Comparison of ENCODE assay signal across 17 cellular contexts in the genomic region with DNA sequence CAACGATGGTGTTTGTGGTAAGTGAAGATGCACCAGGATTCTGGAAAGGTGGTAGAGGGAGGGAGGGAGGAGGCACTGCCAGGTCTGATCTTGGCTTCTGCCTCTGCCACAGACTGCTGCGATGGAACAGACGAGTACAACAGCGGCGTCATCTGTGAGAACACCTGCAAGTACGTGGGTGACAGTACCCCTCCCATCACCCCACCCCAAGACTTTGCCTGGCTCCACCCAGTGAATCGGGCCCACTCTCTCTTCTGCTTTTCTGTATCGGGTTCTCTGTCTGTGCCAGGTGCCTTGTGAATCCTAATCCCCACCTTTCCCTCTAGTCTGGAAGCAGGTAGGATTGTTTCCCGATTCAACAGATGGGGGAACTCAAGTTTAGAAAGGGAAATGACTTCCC. TPM values are rescaled to one million over a fixed set of nuclear protein-coding genes. Genes with fewer than 3 reads are reported as not detected.
DNase-seq lines count a peak whose midpoint lies in the region; ATAC-seq and TF ChIP-seq lines count a peak whose summit lies in the region.
"Had no signal": no experiment of that assay in that cellular context is flagged by ENCODE, and none has a peak within 500 bp of the region (broad histone marks: within the 10 kb centered on the region; RNA-seq: fewer than 3 reads in every experiment).

No MANE protein-coding gene starts in this region.

- no peak for TF ChIP-seq POLR2A in adrenal gland (IDR thresholded peaks at IDR 0.05)

- H3K4me2 ChIP-seq in GM23338: no peak overlapping the region
- H3K4me2 ChIP-seq: A549, hepatocyte had no signal

- intact Hi-C loops in aorta (cut with DNase I) (loop anchor here (5.0 kb wide), 2 partner anchors 56 to 146 kb away; partner anchors contain the start of gene EPOR (in 1 of the 2)), adrenal gland (cut with DNase I) (no loop called here)

- no peaks in the 10 kb centered on the region for H3K9me3 Mint-ChIP-seq in activated CD4-positive, alpha-beta T cell treated with anti-CD3 and anti-CD28 coated beads, Interleukin-2, amount 10 ng/mL, durations not matched to agents 7 days and 5 days
- H3K9me3 Mint-ChIP-seq in GM23338: no peaks in the 10 kb centered on the region; the same call in 2 of the 3 replicates
- H3K9me3 Mint-ChIP-seq in activated naive CD8-positive, alpha-beta T cell (ENCODE audit: low read depth): no peaks in the 10 kb centered on the region
- H3K9me3 Mint-ChIP-seq in nephron: no peaks in the 10 kb centered on the region

- no peak overlapping the region for H2AFZ ChIP-seq in GM23338
- H2AFZ ChIP-seq: hepatocyte had no signal

- H3K4me3 ChIP-seq in GM23338 (no peak overlapping the region), aorta (ENCODE audit: low read length in 2 of 2) (no peak overlapping the region), adrenal gland (no peak overlapping the region)
- H3K4me3 ChIP-seq: A549, hepatocyte had no signal

- H3K27ac ChIP-seq in GM23338 (ENCODE audit: low read depth) (no peak overlapping the region), aorta (ENCODE audit: low read depth in 1 of 2, low read length in 2 of 2) (no peak overlapping the region), adrenal gland (no peak overlapping the region)
- H3K27ac ChIP-seq: A549, brain microvascular endothelial cell, hepatocyte had no signal

- H3K36me3 ChIP-seq in GM23338 (ENCODE audit: insufficient read depth): peaks cover 37% of the 10 kb centered on the region
- peaks cover 2 to 8% of the 10 kb centered on the region in 2 donors for H3K36me3 ChIP-seq in aorta (ENCODE audit: control insufficient read depth in 1 of 2, insufficient read depth in 2 of 2, low read length in 1 of 2)
- H3K36me3 ChIP-seq in adrenal gland (replicated peaks in 1 of 2): peaks cover 0 to 65% of the 10 kb centered on the region in 2 donors

- DNase-seq in activated CD4-positive, alpha-beta T cell treated with anti-CD3 and anti-CD28 coated beads, Interleukin-2, amount 10 ng/mL, durations not matched to agents 7 days and 5 days: no peak
- no peak for DNase-seq in activated CD4-positive, alpha-beta T cell treated with anti-CD3 and anti-CD28 coated beads for 1 hour
- no peak for DNase-seq in GM23338 (ENCODE audit: low spot score)
- DNase-seq in aorta: no peak
- DNase-seq in adrenal gland: no peak
- DNase-seq in NCI-H1930 (lab: John Stamatoyannopoulos, UW): no peak
- DNase-seq: activated CD4-positive, CD25-positive, alpha-beta regulatory T cell; brain microvascular endothelial cell; left colon; NCI-H1694 treated with DMSO at 0.1 percent for 48 hours; OCI-M1 had no signal

- ATAC-seq in GM23338 (no peak), aorta (ENCODE audit: low FRiP score) (no peak)
- ATAC-seq: A549, left colon had no signal

- CTCF ChIA-PET in activated CD4-positive, alpha-beta T cell treated with anti-CD3 and anti-CD28 coated beads, Interleukin-2, amount 10 ng/mL, durations not matched to agents 7 days and 5 days (lab: Charles Lee): interaction anchor here (0.6 kb wide), 1 partner anchor 148 kb away, joined by 3 read pairs; no protein-coding TSS in a partner anchor

- peaks cover 5% of the 10 kb centered on the region; the same call in 1 of the 2 replicates for H3F3A ChIP-seq in GM23338 (replicated peaks; ENCODE audit: low read depth)

- no peaks in the 10 kb centered on the region for H3K9me2 ChIP-seq in GM23338 (ENCODE audit: insufficient read depth)

- H4K20me1 ChIP-seq in GM23338 (replicated peaks; ENCODE audit: insufficient read depth): peaks cover 3% of the 10 kb centered on the region; the same call in 1 of the 2 replicates

- TF ChIP-seq CTCF in GM23338 (conservative IDR thresholded peaks at IDR 0.05; ENCODE audit: low read depth in 2 of 2) (no peak), nephron (IDR thresholded peaks at IDR 0.05; ENCODE audit: unreplicated experiment in 3 of 3) (no peak), adrenal gland (IDR thresholded peaks at IDR 0.05) (no peak)

- 92 to 93% methylated on average over 9 of the region's 9 CpGs for WGBS in aorta, 2 donors
- 85 to 97% (median 91%) methylated on average over 9 of the region's 9 CpGs for WGBS in adrenal gland, 4 donors

- H3K9me3 ChIP-seq in aorta (ENCODE audit: control insufficient read depth, low read length): no peaks in the 10 kb centered on the region
- H3K9me3 ChIP-seq in adrenal gland (replicated peaks in 1 of 3): no peaks in the 10 kb centered on the region
- H3K9me3 ChIP-seq: A549 had no signal

- H3K4me1 ChIP-seq in GM23338 (ENCODE audit: insufficient read depth): peaks cover 11% of the 10 kb centered on the region; the same call in 1 of the 2 replicates
- no peaks in the 10 kb centered on the region for H3K4me1 ChIP-seq in aorta (ENCODE audit: control insufficient read depth in 1 of 2, insufficient read depth in 2 of 2, low read length in 2 of 2)
- H3K4me1 ChIP-seq in adrenal gland (replicated peaks in 1 of 2): peaks cover 12 to 17% of the 10 kb centered on the region in 2 donors

- peaks cover 19% of the 10 kb centered on the region for H3K79me2 ChIP-seq in GM23338 (replicated peaks; ENCODE audit: insufficient read depth)

- no peaks in the 10 kb centered on the region for H3K27me3 Mint-ChIP-seq in activated CD4-positive, alpha-beta T cell treated with anti-CD3 and anti-CD28 coated beads, Interleukin-2, amount 10 ng/mL, durations not matched to agents 7 days and 5 days
- H3K27me3 Mint-ChIP-seq in GM23338 (ENCODE audit: insufficient read depth, low read depth, poor library complexity) (peaks cover 15% of the 10 kb centered on the region), nephron (ENCODE audit: low read depth) (no peaks in the 10 kb centered on the region)
- no peaks in the 10 kb centered on the region for H3K27me3 Mint-ChIP-seq in activated naive CD8-positive, alpha-beta T cell

- peaks cover 32% of the 10 kb centered on the region for H3K4me1 Mint-ChIP-seq in activated CD4-positive, alpha-beta T cell treated with anti-CD3 and anti-CD28 coated beads, Interleukin-2, amount 10 ng/mL, durations not matched to agents 7 days and 5 days
- H3K4me1 Mint-ChIP-seq in GM23338 (peaks cover 6% of the 10 kb centered on the region; the same call in 2 of the 3 replicates), nephron (peaks cover 12% of the 10 kb centered on the region)
- H3K4me1 Mint-ChIP-seq in activated naive CD8-positive, alpha-beta T cell (ENCODE audit: low read depth): peaks cover 26% of the 10 kb centered on the region

- POLR2A ChIA-PET in activated CD4-positive, alpha-beta T cell treated with anti-CD3 and anti-CD28 coated beads, Interleukin-2, amount 10 ng/mL, durations not matched to agents 7 days and 5 days (lab: Charles Lee): no interaction called here

- H3K27ac Mint-ChIP-seq in activated CD4-positive, alpha-beta T cell treated with anti-CD3 and anti-CD28 coated beads, Interleukin-2, amount 10 ng/mL, durations not matched to agents 7 days and 5 days: peak overlapping the region; percentile 65
- H3K27ac Mint-ChIP-seq in GM23338 (no peak overlapping the region), nephron (no peak overlapping the region)
- no peak overlapping the region for H3K27ac Mint-ChIP-seq in activated naive CD8-positive, alpha-beta T cell

- H3K4me3 Mint-ChIP-seq in activated CD4-positive, alpha-beta T cell treated with anti-CD3 and anti-CD28 coated beads, Interleukin-2, amount 10 ng/mL, durations not matched to agents 7 days and 5 days: peak overlapping the region; percentile 49
- H3K4me3 Mint-ChIP-seq in GM23338: peak overlapping the region; percentile 99
- H3K4me3 Mint-ChIP-seq in activated naive CD8-positive, alpha-beta T cell: peak overlapping the region; percentile 73
- H3K4me3 Mint-ChIP-seq in nephron: peak overlapping the region; percentile 76 to 100 (median 86)

- H3K27me3 ChIP-seq in GM23338 (ENCODE audit: insufficient read depth) (no peaks in the 10 kb centered on the region), aorta (ENCODE audit: control insufficient read depth in 1 of 2, insufficient read depth in 2 of 2, low read length in 1 of 2) (no peaks in the 10 kb centered on the region), adrenal gland (no peaks in the 10 kb centered on the region)
- H3K27me3 ChIP-seq: brain microvascular endothelial cell, hepatocyte had no signal

- H3K36me3 Mint-ChIP-seq in activated CD4-positive, alpha-beta T cell treated with anti-CD3 and anti-CD28 coated beads, Interleukin-2, amount 10 ng/mL, durations not matched to agents 7 days and 5 days (ENCODE audit: low read depth): peaks cover 38% of the 10 kb centered on the region
- H3K36me3 Mint-ChIP-seq in GM23338 (ENCODE audit: low read depth) (peaks cover 69% of the 10 kb centered on the region), nephron (ENCODE audit: low read depth) (peaks cover 44% of the 10 kb centered on the region)
- H3K36me3 Mint-ChIP-seq in activated naive CD8-positive, alpha-beta T cell: peaks cover 4% of the 10 kb centered on the region

RNA-seq across cellular contexts. Expression of gene PRKCSH, which starts 2.5 kb away (rescaled TPM):
- total RNA-seq in activated CD4-positive, alpha-beta T cell treated with anti-CD3 and anti-CD28 coated beads, Interleukin-2, amount 10 ng/mL, durations not matched to agents 7 days and 5 days: 100 to 1,000 TPM; 321 to 338 TPM
- 107 and 130 TPM in 2 replicates for total RNA-seq in GM23338 (2014; rRNA removed; shearing (Covaris generic))
- 85.3 and 90.3 TPM in 2 replicates for polyA plus RNA-seq in GM23338 (2016; fragmentation: Nextera tagmentation; extraction: Ambion mirVana)
- total RNA-seq in aorta: 100 to 1,000 TPM; 168 to 207 TPM
- 100 to 1,000 TPM in 1 of 2 donors, 10 to 100 TPM in 1; 90.2 to 168 TPM for polyA plus RNA-seq in aorta
- total RNA-seq in adrenal gland: 100 to 1,000 TPM; 132 to 359 (median 247) TPM
- polyA plus RNA-seq in adrenal gland: 100 to 1,000 TPM; 142 to 228 (median 177) TPM

RNA-seq across cellular contexts. Expression of gene ODAD3, which starts 3.0 kb away (rescaled TPM):
- not detected for total RNA-seq in activated CD4-positive, alpha-beta T cell treated with anti-CD3 and anti-CD28 coated beads, Interleukin-2, amount 10 ng/mL, durations not matched to agents 7 days and 5 days
- total RNA-seq in GM23338 (2014; rRNA removed; shearing (Covaris generic)): 0.54 and 1.5 TPM in 2 replicates
- 6.1 TPM in 2 replicates for polyA plus RNA-seq in GM23338 (2016; fragmentation: Nextera tagmentation; extraction: Ambion mirVana)
- total RNA-seq in aorta: 1 to 10 TPM in 1 of 2 donors, under 1 TPM in 1; 0.49 to 1.8 TPM
- polyA plus RNA-seq in aorta: 1 to 10 TPM; 1.4 to 2.6 TPM
- total RNA-seq in adrenal gland: 1 to 10 TPM in 7 of 8 donors, under 1 TPM in 1; 0.69 to 4.7 (median 2.3) TPM
- 1 to 10 TPM; 3.1 to 7.9 (median 4.8) TPM for polyA plus RNA-seq in adrenal gland

RNA-seq across cellular contexts. Expression of gene RGL3, which starts 18.8 kb away (rescaled TPM):
- not detected for total RNA-seq in activated CD4-positive, alpha-beta T cell treated with anti-CD3 and anti-CD28 coated beads, Interleukin-2, amount 10 ng/mL, durations not matched to agents 7 days and 5 days
- 46.8 and 49.4 TPM in 2 replicates for total RNA-seq in GM23338 (2014; rRNA removed; shearing (Covaris generic))
- polyA plus RNA-seq in GM23338 (2016; fragmentation: Nextera tagmentation; extraction: Ambion mirVana) (48.8 and 49.2 TPM in 2 replicates), aorta (10 to 100 TPM; 14.5 to 78.5 TPM), adrenal gland (100 to 1,000 TPM in 1 of 3 donors, 10 to 100 TPM in 2; 24.2 to 207 (median 64.1) TPM)
- total RNA-seq in aorta (10 to 100 TPM; 30.2 to 51.6 TPM), adrenal gland (10 to 100 TPM; 10.3 to 63.9 (median 36.1) TPM)
- total RNA-seq: G401 had no signal

RNA-seq across cellular contexts. Expression of gene ELAVL3, which starts 42.9 kb away (rescaled TPM):
- total RNA-seq in activated CD4-positive, alpha-beta T cell treated with anti-CD3 and anti-CD28 coated beads, Interleukin-2, amount 10 ng/mL, durations not matched to agents 7 days and 5 days: under 1 TPM in 1 of 2 experiments, not detected in 1; 0.50 TPM
- total RNA-seq in GM23338 (2014; rRNA removed; shearing (Covaris generic)): 1.2 and 1.7 TPM in 2 replicates
- polyA plus RNA-seq in GM23338 (2016; fragmentation: Nextera tagmentation; extraction: Ambion mirVana) (0.45 and 0.63 TPM in 2 replicates), aorta (under 1 TPM; 0.13 to 0.56 TPM), adrenal gland (1 to 10 TPM in 2 of 3 donors, under 1 TPM in 1; 0.47 to 1.5 (median 1.2) TPM)
- total RNA-seq in aorta (not detected), adrenal gland (1 to 10 TPM in 2 of 8 donors, under 1 TPM in 3, not detected in 3; 0.11 to 5.4 (median 0.27) TPM)
- total RNA-seq: NCI-H460 had no signal

RNA-seq across cellular contexts. Expression of gene EPOR, which starts 53.8 kb away (rescaled TPM):
- 1 to 10 TPM; 5.4 to 5.8 TPM for total RNA-seq in activated CD4-positive, alpha-beta T cell treated with anti-CD3 and anti-CD28 coated beads, Interleukin-2, amount 10 ng/mL, durations not matched to agents 7 days and 5 days
- 6.8 and 12.0 TPM in 2 replicates for total RNA-seq in GM23338 (2014; rRNA removed; shearing (Covaris generic))
- polyA plus RNA-seq in GM23338 (2016; fragmentation: Nextera tagmentation; extraction: Ambion mirVana) (9.1 and 9.2 TPM in 2 replicates), aorta (10 to 100 TPM in 1 of 2 donors, under 1 TPM in 1; 0.63 to 32.4 TPM), adrenal gland (10 to 100 TPM in 2 of 3 donors, 1 to 10 TPM in 1; 6.8 to 74.0 (median 49.3) TPM)
- total RNA-seq in aorta (10 to 100 TPM in 1 of 2 donors, 1 to 10 TPM in 1; 7.4 to 13.1 TPM), adrenal gland (10 to 100 TPM; 15.7 to 37.9 (median 23.5) TPM)

Comparison
In these comparisons a context has a peak if more than half of its experiments do, and no peak if none do; other contexts are left out.
1. H3K4me3 Mint-ChIP-seq: peak in every context shown above with its lines; median percentile 99 in GM23338; 86 in nephron; 73 in activated naive CD8-positive, alpha-beta T cell; 49 in activated CD4-positive, alpha-beta T cell treated with anti-CD3 and anti-CD28 coated beads, Interleukin-2, amount 10 ng/mL, durations not matched to agents 7 days and 5 days.
2. RNA of gene RGL3, which starts 18.8 kb away (total RNA-seq): 30.2 to 51.6 TPM in aorta, 46.8 to 49.4 TPM in GM23338 and 10.3 to 63.9 TPM in adrenal gland; not detected in activated CD4-positive, alpha-beta T cell treated with anti-CD3 and anti-CD28 coated beads, Interleukin-2, amount 10 ng/mL, durations not matched to agents 7 days and 5 days; every median in the first group is over 10 times any median in the second.
3. intact Hi-C loops: an anchor here in aorta (5.0 kb wide); none called in adrenal gland.